Comparison of ENCODE assay signal across 8 cellular contexts in the genomic region with DNA sequence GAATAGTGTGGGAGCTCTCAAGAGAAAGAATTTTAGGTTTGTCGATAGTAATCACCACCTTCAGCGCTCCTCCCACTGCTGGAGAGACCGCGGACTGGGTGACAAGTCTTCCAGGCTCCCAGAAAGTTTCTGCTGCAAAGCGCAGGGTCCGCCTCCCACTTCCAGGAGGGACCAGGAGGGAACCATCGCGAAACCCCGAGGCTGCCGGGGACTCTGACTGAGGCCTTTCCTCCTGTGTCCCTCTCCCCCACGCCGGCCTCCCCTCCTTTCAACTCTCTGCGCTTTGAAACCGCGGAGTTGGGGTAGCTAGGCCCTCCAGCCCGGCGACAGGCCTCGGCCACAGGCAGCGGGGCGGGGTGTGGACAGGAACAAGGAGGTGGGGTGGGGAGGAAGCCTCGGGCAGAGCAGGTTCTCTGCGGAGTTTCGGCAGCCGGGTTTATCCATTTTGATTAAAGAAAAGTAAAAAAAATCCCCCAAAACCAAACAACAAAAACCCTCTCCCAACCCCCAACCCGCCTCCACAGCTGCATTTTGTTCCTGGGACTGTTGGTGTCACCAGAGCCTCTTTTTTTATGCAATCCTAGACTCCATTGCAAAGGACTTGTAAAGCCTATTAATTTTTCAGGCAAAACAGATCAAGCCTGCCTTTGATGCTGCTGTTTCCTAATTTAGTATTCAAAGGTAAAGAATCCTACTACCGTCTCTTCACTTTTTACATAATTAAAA. TPM values are rescaled to one million over a fixed set of nuclear protein-coding genes. Genes with fewer than 3 reads are reported as not detected.
A peak's percentile ranks its signal among the peaks of the same experiment; 100 is the strongest.
DNase-seq lines count a peak whose midpoint lies in the region; ATAC-seq and TF ChIP-seq lines count a peak whose summit lies in the region.

No MANE protein-coding gene starts in this region.

- no peaks in the 10 kb centered on the region for H3K27me3 ChIP-seq in liver (ENCODE audit: control insufficient read depth in 4 of 4, insufficient read depth in 4 of 4, low read length in 3 of 4)

- H3K9ac ChIP-seq in liver (ENCODE audit: low read depth in 1 of 2, low read length in 2 of 2): peak overlapping the region; percentile 51 to 72

- H3K27me3 Mint-ChIP-seq in Calu3 (ENCODE audit: unreplicated experiment): no peaks in the 10 kb centered on the region
- peaks cover 8% of the 10 kb centered on the region for H3K27me3 Mint-ChIP-seq in activated CD4-positive, alpha-beta T cell treated with anti-CD3 and anti-CD28 coated beads, Interleukin-2, amount 10 ng/mL, durations not matched to agents 7 days and 5 days

- TF ChIP-seq CTCF in Calu3 (IDR thresholded peaks at IDR 0.05; ENCODE audit: unreplicated experiment) (no peak), liver (IDR thresholded peaks at IDR 0.05; ENCODE audit: low read depth, low read length, missing input control) (peak; percentile 39)

- H3K9me3 ChIP-seq in liver (ENCODE audit: control insufficient read depth in 4 of 4, low read length in 3 of 4): no peaks in the 10 kb centered on the region

- 14% methylated on average over 26 of the region's 26 CpGs for WGBS in liver

- peak; percentile 53 for ATAC-seq in GM21825 (IDR thresholded peaks at IDR 0.05; ENCODE audit: unreplicated experiment)
- no peak for ATAC-seq in HG03097 (IDR thresholded peaks at IDR 0.05; ENCODE audit: low FRiP score, unreplicated experiment)

- no peaks in the 10 kb centered on the region for H3K4me1 Mint-ChIP-seq in Calu3 (ENCODE audit: low read depth, unreplicated experiment)
- peaks cover 50% of the 10 kb centered on the region for H3K4me1 Mint-ChIP-seq in activated CD4-positive, alpha-beta T cell treated with anti-CD3 and anti-CD28 coated beads, Interleukin-2, amount 10 ng/mL, durations not matched to agents 7 days and 5 days

- intact Hi-C loops in Calu3 (cut with micrococcal nuclease; ENCODE audit: unreplicated experiment): loop anchor here (5.0 to 10.0 kb wide), 3 partner anchors 316 to 856 kb away; a partner anchor contains a TSS

- CTCF ChIA-PET in Calu3 (lab: Charles Lee): interaction anchor here (0.6 kb wide), 1 partner anchor 58 kb away, joined by 3 read pairs; no protein-coding TSS in a partner anchor
- CTCF ChIA-PET in activated CD4-positive, alpha-beta T cell treated with anti-CD3 and anti-CD28 coated beads, Interleukin-2, amount 10 ng/mL, durations not matched to agents 7 days and 5 days (lab: Charles Lee): interaction anchor here (4.8 kb wide), 1 partner anchor 857 kb away, joined by 15 read pairs; no protein-coding TSS in a partner anchor

- no peak overlapping the region for H3K27ac Mint-ChIP-seq in Calu3 (ENCODE audit: unreplicated experiment)
- peak overlapping the region; percentile 95 for H3K27ac Mint-ChIP-seq in activated CD4-positive, alpha-beta T cell treated with anti-CD3 and anti-CD28 coated beads, Interleukin-2, amount 10 ng/mL, durations not matched to agents 7 days and 5 days

- peak overlapping the region; percentile 76 to 84 for H3K27ac ChIP-seq in liver (ENCODE audit: low read depth in 1 of 2, low read length in 2 of 2)

- DNase-seq in Calu3 (peak; percentile 19), NCI-H2081 (lab: John Stamatoyannopoulos, UW) (peak; percentile 81 to 89), dermis microvascular lymphatic vessel endothelial cell (ENCODE audit: low read depth in 2 of 2) (peak; percentile 34 to 44)
- DNase-seq in activated CD4-positive, alpha-beta T cell treated with anti-CD3 and anti-CD28 coated beads, Interleukin-2, amount 10 ng/mL, durations not matched to agents 7 days and 5 days: peak; percentile 65
- DNase-seq in stimulated activated CD4-positive, alpha-beta T cell treated with anti-CD3 and anti-CD28 coated beads, Interleukin-4, amount 100 ng/mL, for 24 hours: peak; percentile 56

- no TSS peak for BruUV-seq in Calu3 (replicated peaks; lab: Mats Ljungman, UMichigan)

- TF ChIP-seq RAD21 in liver (IDR thresholded peaks at IDR 0.05): peak; percentile 63 to 76

- peak overlapping the region in 2 of 3 donors; percentile 28 to 51 for H3K4me3 ChIP-seq in liver (ENCODE audit: low read depth in 1 of 3, low read length in 3 of 3)

- no peaks in the 10 kb centered on the region for H3K36me3 ChIP-seq in liver (ENCODE audit: control insufficient read depth in 4 of 4, insufficient read depth in 3 of 4, low read depth in 1 of 4, low read length in 3 of 4)

- peaks cover 5 to 49% (median 32%) of the 10 kb centered on the region in 4 donors for H3K4me1 ChIP-seq in liver (ENCODE audit: control insufficient read depth in 4 of 4, insufficient read depth in 4 of 4, low read length in 3 of 4)

- POLR2A ChIA-PET in activated CD4-positive, alpha-beta T cell treated with anti-CD3 and anti-CD28 coated beads, Interleukin-2, amount 10 ng/mL, durations not matched to agents 7 days and 5 days (lab: Charles Lee): interaction anchor here (0.7 kb wide), 1 partner anchor 804 kb away, joined by 3 read pairs; no protein-coding TSS in a partner anchor

- H3K36me3 Mint-ChIP-seq in Calu3 (ENCODE audit: insufficient read depth, unreplicated experiment): peaks cover 8% of the 10 kb centered on the region
- no peaks in the 10 kb centered on the region for H3K36me3 Mint-ChIP-seq in activated CD4-positive, alpha-beta T cell treated with anti-CD3 and anti-CD28 coated beads, Interleukin-2, amount 10 ng/mL, durations not matched to agents 7 days and 5 days (ENCODE audit: low read depth)

- H3K9me3 Mint-ChIP-seq in Calu3 (ENCODE audit: low read depth, unreplicated experiment): no peaks in the 10 kb centered on the region
- no peaks in the 10 kb centered on the region for H3K9me3 Mint-ChIP-seq in activated CD4-positive, alpha-beta T cell treated with anti-CD3 and anti-CD28 coated beads, Interleukin-2, amount 10 ng/mL, durations not matched to agents 7 days and 5 days

- peak overlapping the region; percentile 69 for H3K4me3 Mint-ChIP-seq in Calu3 (ENCODE audit: low read depth, unreplicated experiment)
- peak overlapping the region; percentile 48 for H3K4me3 Mint-ChIP-seq in activated CD4-positive, alpha-beta T cell treated with anti-CD3 and anti-CD28 coated beads, Interleukin-2, amount 10 ng/mL, durations not matched to agents 7 days and 5 days

TF ChIP-seq in liver, 16 proteins besides CTCF, POLR2A, EP300 and RAD21:
- TF ChIP-seq, protein P1, sequence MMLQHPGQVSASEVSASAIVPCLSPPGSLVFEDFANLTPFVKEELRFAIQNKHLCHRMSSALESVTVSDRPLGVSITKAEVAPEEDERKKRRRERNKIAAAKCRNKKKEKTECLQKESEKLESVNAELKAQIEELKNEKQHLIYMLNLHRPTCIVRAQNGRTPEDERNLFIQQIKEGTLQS (IDR thresholded peaks at IDR 0.05): no peak
- TF ChIP-seq SP1 (IDR thresholded peaks at IDR 0.05) (no peak), JUND (IDR thresholded peaks at IDR 0.05) (no peak), YY1 (IDR thresholded peaks at IDR 0.05) (peak; percentile 79), HNF4A (conservative IDR thresholded peaks at IDR 0.05) (peak in 1 of 2 donors; percentile 9)
- TF ChIP-seq, protein P2, sequence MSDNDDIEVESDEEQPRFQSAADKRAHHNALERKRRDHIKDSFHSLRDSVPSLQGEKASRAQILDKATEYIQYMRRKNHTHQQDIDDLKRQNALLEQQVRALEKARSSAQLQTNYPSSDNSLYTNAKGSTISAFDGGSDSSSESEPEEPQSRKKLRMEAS (IDR thresholded peaks at IDR 0.05): no peak

RNA-seq across cellular contexts. Expression of a gene that starts 51.9 kb away (rescaled TPM):
- 2.0 and 3.2 TPM in 2 replicates for total RNA-seq in Calu3 (2022)
- 10 to 100 TPM; 12.2 to 13.0 TPM for total RNA-seq in activated CD4-positive, alpha-beta T cell treated with anti-CD3 and anti-CD28 coated beads, Interleukin-2, amount 10 ng/mL, durations not matched to agents 7 days and 5 days
- total RNA-seq in dermis microvascular lymphatic vessel endothelial cell: 1.2 and 1.6 TPM in 2 replicates
- 10 to 100 TPM in 1 of 2 donors, 1 to 10 TPM in 1; 8.2 to 19.5 TPM for total RNA-seq in liver
- polyA plus RNA-seq in liver: 10 to 100 TPM; 22.2 to 31.1 TPM

Comparison
In these comparisons a context has a peak if more than half of its experiments do, and no peak if none do; other contexts are left out.
1. DNase-seq: peak in every context shown above with its lines; median percentile 85 in NCI-H2081; 65 in activated CD4-positive, alpha-beta T cell treated with anti-CD3 and anti-CD28 coated beads, Interleukin-2, amount 10 ng/mL, durations not matched to agents 7 days and 5 days; 56 in stimulated activated CD4-positive, alpha-beta T cell treated with anti-CD3 and anti-CD28 coated beads, Interleukin-4, amount 100 ng/mL, for 24 hours; 39 in dermis microvascular lymphatic vessel endothelial cell; 19 in Calu3.